ENCODE assay signal across 29 cellular contexts in the genomic region with DNA sequence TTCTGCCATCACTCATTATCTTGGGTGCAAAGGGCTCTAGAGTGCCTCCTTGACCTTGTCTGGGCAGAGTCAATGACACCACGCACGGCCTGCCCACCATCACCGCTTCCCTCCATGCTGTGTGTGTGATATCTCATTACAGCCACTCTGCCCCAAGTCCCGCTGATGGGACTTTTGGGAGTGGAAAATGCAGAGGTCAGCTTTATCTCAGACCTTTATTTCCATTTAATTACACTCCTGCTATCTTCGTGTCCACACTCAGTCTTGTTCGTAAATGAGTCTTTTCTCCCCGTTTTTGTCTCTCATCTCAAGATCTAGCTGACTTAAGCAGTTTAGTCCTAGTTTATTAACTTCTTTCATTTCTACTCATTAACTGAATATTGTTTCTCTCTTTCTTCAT.
"Had no signal": no experiment of that assay in that cellular context is flagged by ENCODE, and none has a peak within 500 bp of the region (broad histone marks: within the 10 kb centered on the region; RNA-seq: fewer than 3 reads in every experiment).

No MANE protein-coding gene starts in this region.

- H3K9me3 ChIP-seq: ascending aorta had no signal

- H3K27ac ChIP-seq: ascending aorta, cardiac muscle cell, VCaP had no signal

- FAIRE-seq: bronchial epithelial cell, TTC549 had no signal

- H3K27me3 ChIP-seq: ascending aorta, cardiac muscle cell had no signal

- H3K4me3 ChIP-seq: ascending aorta, cardiac muscle cell had no signal

- DNase-seq: activated B cell treated with CpG ODN at 0.5 μM for 24 hours; activated CD4-positive, alpha-beta memory T cell treated with anti-CD3 and anti-CD28 coated beads for 36 hours; activated CD4-positive, alpha-beta T cell treated with anti-CD3 and anti-CD28 coated beads for 4 hours; activated CD4-positive, alpha-beta T cell treated with anti-CD3 and anti-CD28 coated beads, Interleukin-2, amount 10 ng/mL, durations not matched to agents 24 days and 14 days; activated CD4-positive, alpha-beta T cell treated with anti-CD3 and anti-CD28 coated beads, Interleukin-2, amount 50 U/mL, for 1 hour; activated CD4-positive, alpha-beta T cell treated with anti-CD3 and anti-CD28 coated beads, Interleukin-2, amount 50 U/mL, for 4 hours; activated CD4-positive, CD25-positive, alpha-beta regulatory T cell treated with anti-CD3 and anti-CD28 coated beads, Interleukin-2, amount 50 U/mL, for 72 hours; activated CD8-positive, alpha-beta memory T cell treated with anti-CD3 and anti-CD28 coated beads, Interleukin-2, amount 10 ng/mL, durations not matched to agents 7 days and 5 days; activated CD8-positive, alpha-beta memory T cell treated with anti-CD3 and anti-CD28 coated beads, Interleukin-2, amount 50 U/mL, for 48 hours; activated CD8-positive, alpha-beta T cell treated with anti-CD3 and anti-CD28 coated beads for 36 hours; activated effector memory CD4-positive, alpha-beta T cell treated with Interleukin-2 at 50 U/mL for 16 hours; activated gamma-delta T cell; activated naive CD4-positive, alpha-beta T cell treated with anti-CD3 and anti-CD28 coated beads, Interleukin-2, amount 10 ng/mL, durations not matched to agents 7 days and 5 days; activated naive CD4-positive, alpha-beta T cell treated with Interleukin-2 at 50 U/mL for 16 hours; activated naive CD8-positive, alpha-beta T cell treated with anti-CD3 and anti-CD28 coated beads, Interleukin-2, amount 10 ng/mL, durations not matched to agents 7 days and 5 days; activated naive CD8-positive, alpha-beta T cell treated with anti-CD3 and anti-CD28 coated beads, Interleukin-2, amount 50 U/mL, for 24 hours; activated T-cell treated with anti-CD3 and anti-CD28 coated beads, Interleukin-2, amount 50 U/mL, for 24 hours; activated T-cell treated with anti-CD3 and anti-CD28 coated beads, Interleukin-2, amount 50 U/mL, for 48 hours; amygdala; anterior cingulate cortex; caudate nucleus; cerebellar nuclear complex; T-helper 2 cell; T-helper 9 cell had no signal

- ATAC-seq: activated CD8-positive, alpha-beta memory T cell treated with anti-CD3 and anti-CD28 coated beads, Interleukin-2, amount 10 ng/mL, durations not matched to agents 7 days and 5 days; activated CD8-positive, alpha-beta T cell treated with anti-CD3 and anti-CD28 coated beads for 36 hours; activated naive CD8-positive, alpha-beta T cell treated with anti-CD3 and anti-CD28 coated beads, Interleukin-2, amount 50 U/mL, for 24 hours had no signal

- H3K36me3 ChIP-seq: ascending aorta, cardiac muscle cell had no signal
